28 cellular contexts compared by ENCODE assay signal in the genomic region with DNA sequence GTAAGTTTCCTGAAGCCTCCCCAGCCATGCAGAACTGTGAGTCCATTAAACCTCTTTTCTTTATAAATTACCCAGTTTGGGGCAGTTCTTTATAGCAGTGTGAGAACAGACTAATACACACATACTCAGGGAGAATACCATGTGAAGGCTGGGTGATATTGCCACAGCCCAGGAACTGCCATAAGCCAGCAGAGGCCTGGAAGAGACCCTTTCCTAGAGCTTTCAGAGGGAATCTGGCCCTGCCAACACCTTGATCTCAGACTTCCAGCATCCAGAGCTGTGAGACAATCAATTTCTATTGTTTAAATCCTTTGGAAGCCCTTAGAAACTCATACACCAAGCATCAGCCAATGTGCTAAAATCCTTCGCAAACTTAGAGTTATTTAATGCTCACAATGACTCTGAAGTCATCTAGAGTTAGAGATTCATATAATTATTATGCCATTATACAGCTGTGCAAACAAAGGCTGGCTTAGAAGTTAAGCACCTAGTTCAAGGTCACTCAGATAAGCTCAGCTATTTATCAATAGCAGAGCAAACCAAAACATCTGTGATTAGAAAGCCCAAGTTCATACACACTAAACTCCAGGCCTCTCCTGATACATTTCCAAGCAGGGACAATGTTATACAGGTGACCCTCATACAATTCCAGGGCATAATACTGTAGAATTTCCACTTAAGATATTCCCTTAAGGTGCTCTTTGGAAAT.
"Had no signal": no experiment of that assay in that cellular context is flagged by ENCODE, and none has a peak within 500 bp of the region (broad histone marks: within the 10 kb centered on the region; RNA-seq: fewer than 3 reads in every experiment).

No MANE protein-coding gene starts in this region.

- ATAC-seq: activated CD8-positive, alpha-beta T cell treated with anti-CD3 and anti-CD28 coated beads for 36 hours; activated naive CD4-positive, alpha-beta T cell treated with anti-CD3 and anti-CD28 coated beads, Interleukin-2, amount 50 U/mL, for 72 hours; activated T-cell treated with anti-CD3 and anti-CD28 coated beads, Interleukin-2, amount 50 U/mL, for 72 hours; activated T-helper 17 cell treated with anti-CD3 and anti-CD28 coated beads, Interleukin-2, amount 50 U/mL, for 72 hours had no signal

- H3K4me3 Mint-ChIP-seq: activated CD4-positive, alpha-beta T cell treated with anti-CD3 and anti-CD28 coated beads, Interleukin-2, amount 10 ng/mL, durations not matched to agents 24 days and 14 days; activated CD8-positive, alpha-beta T cell treated with anti-CD3 and anti-CD28 coated beads for 36 hours; activated naive CD4-positive, alpha-beta T cell treated with anti-CD3 and anti-CD28 coated beads for 36 hours; activated T-cell treated with anti-CD3 and anti-CD28 coated beads, Interleukin-2, amount 50 U/mL, for 72 hours; activated T-helper 17 cell treated with anti-CD3 and anti-CD28 coated beads, Interleukin-2, amount 50 U/mL, for 72 hours; brain had no signal

- H3K36me3 Mint-ChIP-seq: activated naive CD4-positive, alpha-beta T cell treated with anti-CD3 and anti-CD28 coated beads, Interleukin-2, amount 50 U/mL, for 72 hours had no signal

- H3K4me1 ChIP-seq: adrenal gland had no signal

- H3K36me3 ChIP-seq: adrenal gland had no signal

- H3K9me3 Mint-ChIP-seq: activated CD4-positive, alpha-beta T cell treated with anti-CD3 and anti-CD28 coated beads, Interleukin-2, amount 10 ng/mL, durations not matched to agents 24 days and 14 days; activated CD8-positive, alpha-beta T cell treated with anti-CD3 and anti-CD28 coated beads for 36 hours; activated naive CD4-positive, alpha-beta T cell treated with anti-CD3 and anti-CD28 coated beads, Interleukin-2, amount 50 U/mL, for 72 hours; activated T-cell treated with anti-CD3 and anti-CD28 coated beads, Interleukin-2, amount 50 U/mL, for 72 hours; activated T-helper 17 cell treated with anti-CD3 and anti-CD28 coated beads, Interleukin-2, amount 50 U/mL, for 72 hours had no signal

- H3K27ac ChIP-seq: adrenal gland had no signal

- H3K4me3 ChIP-seq: adrenal gland had no signal

- H3K27me3 Mint-ChIP-seq: activated CD4-positive, alpha-beta T cell treated with anti-CD3 and anti-CD28 coated beads, Interleukin-2, amount 10 ng/mL, durations not matched to agents 24 days and 14 days; activated T-helper 17 cell treated with anti-CD3 and anti-CD28 coated beads, Interleukin-2, amount 50 U/mL, for 72 hours had no signal

- DNase-seq: activated CD4-positive, alpha-beta T cell treated with anti-CD3 and anti-CD28 coated beads, Interleukin-2, amount 10 ng/mL, durations not matched to agents 24 days and 14 days; activated CD4-positive, alpha-beta T cell treated with anti-CD3 and anti-CD28 coated beads, Interleukin-2, amount 50 U/mL, for 4 hours; activated CD8-positive, alpha-beta T cell treated with anti-CD3 and anti-CD28 coated beads for 36 hours; activated gamma-delta T cell; activated naive CD4-positive, alpha-beta T cell treated with anti-CD3 and anti-CD28 coated beads for 36 hours; activated T-cell treated with anti-CD3 and anti-CD28 coated beads, Interleukin-2, amount 50 U/mL, for 1 hour; activated T-cell treated with anti-CD3 and anti-CD28 coated beads, Interleukin-2, amount 50 U/mL, for 72 hours; adrenal gland; caudate nucleus; cerebellar nuclear complex; Karpas-422; NCI-H1105; NCI-H1417 treated with DMSO at 0.1 percent for 48 hours; NCI-H187 treated with DMSO at 0.1 percent for 48 hours; NCI-H2081; NCI-H2171 treated with DMSO at 0.1 percent for 48 hours; NCI-H2227 treated with DMSO at 0.1 percent for 48 hours; NCI-H446; NCI-H510A treated with DMSO at 0.1 percent for 48 hours; NCI-H774; Right ventricle myocardium superior; SW 1271; T1000 had no signal

- FAIRE-seq: astrocyte, bronchial epithelial cell had no signal

- H3K27ac Mint-ChIP-seq: activated CD4-positive, alpha-beta T cell treated with anti-CD3 and anti-CD28 coated beads, Interleukin-2, amount 10 ng/mL, durations not matched to agents 24 days and 14 days; activated CD8-positive, alpha-beta T cell treated with anti-CD3 and anti-CD28 coated beads for 36 hours; activated naive CD4-positive, alpha-beta T cell treated with anti-CD3 and anti-CD28 coated beads for 36 hours; activated naive CD4-positive, alpha-beta T cell treated with anti-CD3 and anti-CD28 coated beads, Interleukin-2, amount 50 U/mL, for 72 hours; activated T-cell treated with anti-CD3 and anti-CD28 coated beads, Interleukin-2, amount 50 U/mL, for 72 hours; activated T-helper 17 cell treated with anti-CD3 and anti-CD28 coated beads, Interleukin-2, amount 50 U/mL, for 72 hours; brain had no signal

- H3K9me3 ChIP-seq: adrenal gland had no signal

- H3K27me3 ChIP-seq: adrenal gland had no signal

- H3K4me1 Mint-ChIP-seq: activated CD4-positive, alpha-beta T cell treated with anti-CD3 and anti-CD28 coated beads, Interleukin-2, amount 10 ng/mL, durations not matched to agents 24 days and 14 days; activated T-helper 17 cell treated with anti-CD3 and anti-CD28 coated beads, Interleukin-2, amount 50 U/mL, for 72 hours had no signal
